Comparison of ENCODE assay signal across 1 cellular context in genomic region chr6:121405306-121405705, GRCh38.
TF ChIP-seq lines count a peak whose summit lies in the region.

No MANE protein-coding gene starts in this region.

TF ChIP-seq in SK-N-SH, 30 proteins besides CTCF, POLR2A, EP300 and RAD21 (continued from another document):
- no peak for TF ChIP-seq IRF3 (IDR thresholded peaks at IDR 0.05; ENCODE audit: low read depth, low read length)
- TF ChIP-seq GABPA (IDR thresholded peaks at IDR 0.05; ENCODE audit: low read depth), result no peak
- no peak for TF ChIP-seq MXI1 (IDR thresholded peaks at IDR 0.05; ENCODE audit: low read depth, low read length)
- TF ChIP-seq ELF1 (IDR thresholded peaks at IDR 0.05), result no peak
- TF ChIP-seq NFIC (IDR thresholded peaks at IDR 0.05; ENCODE audit: borderline replicate concordance), result no peak
- no peak for TF ChIP-seq MEF2A (IDR thresholded peaks at IDR 0.05; ENCODE audit: borderline replicate concordance, low read depth)
- no peak for TF ChIP-seq MAX (IDR thresholded peaks at IDR 0.05; ENCODE audit: low read depth)
- TF ChIP-seq NRF1 (IDR thresholded peaks at IDR 0.05; ENCODE audit: low read depth, low read length), result no peak
TF ChIP-seq in SK-N-SH: peak in this region for 0.
